In the genomic region with DNA sequence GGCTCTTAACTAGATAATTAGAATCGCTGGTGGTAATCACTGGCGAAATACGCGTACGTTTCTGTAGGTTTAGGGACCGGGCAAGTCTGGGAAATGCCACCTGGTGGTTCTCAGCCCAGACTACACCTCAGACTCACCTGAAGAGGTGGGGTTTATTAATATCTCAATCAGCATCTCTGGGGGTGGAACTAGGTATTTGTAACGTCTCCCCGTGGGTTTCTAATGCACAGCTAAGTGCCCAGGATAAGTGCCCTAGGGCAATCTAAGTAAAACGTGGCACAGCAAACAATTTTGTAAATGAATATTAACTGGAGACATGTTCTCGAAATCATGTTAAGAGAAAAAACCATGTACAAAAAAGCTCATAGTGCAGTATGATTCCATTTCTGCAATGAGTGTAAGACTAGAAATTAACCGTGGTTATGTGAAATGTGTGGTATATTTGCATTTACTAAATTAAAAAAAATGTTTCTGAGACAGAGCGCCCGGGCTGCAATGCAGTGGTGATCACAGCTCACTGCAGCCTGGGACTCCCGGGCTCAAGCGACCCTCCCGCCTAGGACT, we compare ENCODE assay signal across 8 cellular contexts. TPM values are rescaled to one million over a fixed set of nuclear protein-coding genes. Genes with fewer than 3 reads are reported as not detected.
DNase-seq lines count a peak whose midpoint lies in the region; ATAC-seq and TF ChIP-seq lines count a peak whose summit lies in the region.

No MANE protein-coding gene starts in this region.

- no peak overlapping the region for H3K56ac ChIP-seq in H9 (ENCODE audit: insufficient read length, low read depth, low read length)

- H3K14ac ChIP-seq in H9 (ENCODE audit: insufficient read depth, low read length): 0 out of 2 replicates have a peak overlapping the region, but pooled peaks have one; percentile 14

- H3K27me3 Mint-ChIP-seq in H9 (ENCODE audit: low read depth): no peaks in the 10 kb centered on the region
- H3K27me3 Mint-ChIP-seq in T-helper 2 cell treated with Interferon-gamma antibody and Interleukin-4, amounts not matched to agents 5 μg/mL and 100 μg/mL, for 36 hours (ENCODE audit: low read depth): no peaks in the 10 kb centered on the region
- H3K27me3 Mint-ChIP-seq in natural killer cell treated with Interleukin-12 subunit alpha and Interleukin-12 subunit beta and Interleukin-15 and Interleukin-18, amount 100 ng/mL, for 72 hours: no peaks in the 10 kb centered on the region

- no peak overlapping the region for H4K8ac ChIP-seq in H9 (replicated peaks; ENCODE audit: insufficient read length, low read depth, low read length)

- H2BK120ac ChIP-seq in H9 (ENCODE audit: low read depth, low read length, poor library complexity, severe bottlenecking): no peak overlapping the region

- DNase-seq in H9 (peak; percentile 64), LoVo (ENCODE audit: low spot score) (peak; percentile 75), epithelial cell of proximal tubule (ENCODE audit: low read depth) (no peak), mesenteric fat pad (ENCODE audit: low spot score) (no peak), H4 (ENCODE audit: low spot score) (no peak)
- DNase-seq in T-helper 2 cell treated with Interferon-gamma antibody and Interleukin-4, amounts not matched to agents 5 μg/mL and 100 μg/mL, for 36 hours (ENCODE audit: low spot score): no peak
- no peak for DNase-seq in natural killer cell treated with Interleukin-12 subunit alpha and Interleukin-12 subunit beta and Interleukin-15 and Interleukin-18, amount 100 ng/mL, for 72 hours (ENCODE audit: low spot score)

- peak overlapping the region; percentile 56 for H3K9ac ChIP-seq in H9 (ENCODE audit: extremely low read depth, insufficient read length, low read length)

- H2BK20ac ChIP-seq in H9 (ENCODE audit: low read depth, low read length, poor library complexity, severe bottlenecking): no peak overlapping the region

- no peak overlapping the region for H3K18ac ChIP-seq in H9 (ENCODE audit: insufficient read length, low read depth, low read length)

- no peak overlapping the region for H2AFZ ChIP-seq in H9 (ENCODE audit: low read length)

- H2BK12ac ChIP-seq in H9 (ENCODE audit: insufficient read length, low read depth, low read length): no peak overlapping the region

- peak overlapping the region; percentile 90 to 96 for H3K4me3 Mint-ChIP-seq in H9
- H3K4me3 Mint-ChIP-seq in T-helper 2 cell treated with Interferon-gamma antibody and Interleukin-4, amounts not matched to agents 5 μg/mL and 100 μg/mL, for 36 hours: peak overlapping the region; percentile 98
- peak overlapping the region; percentile 97 for H3K4me3 Mint-ChIP-seq in natural killer cell treated with Interleukin-12 subunit alpha and Interleukin-12 subunit beta and Interleukin-15 and Interleukin-18, amount 100 ng/mL, for 72 hours

- peak overlapping the region; percentile 48 for H3K27ac ChIP-seq in H9 (ENCODE audit: insufficient read length, low read depth, low read length)

- H3K9me3 Mint-ChIP-seq in H9: peaks cover 2% of the 10 kb centered on the region in 2 experiments; a peak in 3 of 5 replicates
- no peaks in the 10 kb centered on the region for H3K9me3 Mint-ChIP-seq in T-helper 2 cell treated with Interferon-gamma antibody and Interleukin-4, amounts not matched to agents 5 μg/mL and 100 μg/mL, for 36 hours
- no peaks in the 10 kb centered on the region for H3K9me3 Mint-ChIP-seq in natural killer cell treated with Interleukin-12 subunit alpha and Interleukin-12 subunit beta and Interleukin-15 and Interleukin-18, amount 100 ng/mL, for 72 hours

- peaks cover 11% of the 10 kb centered on the region for H3K23me2 ChIP-seq in H9 (ENCODE audit: insufficient read length, low read depth, low read length, poor library complexity, severe bottlenecking)

- no peaks in the 10 kb centered on the region for H4K20me1 ChIP-seq in H9 (ENCODE audit: control insufficient read depth, insufficient read depth, insufficient read length)

- H3K4me3 ChIP-seq in GM12875 (ENCODE audit: low read depth, low read length) (peak overlapping the region; percentile 45), epithelial cell of proximal tubule (ENCODE audit: low read depth, low read length) (peak overlapping the region; percentile 86)

- H4K5ac ChIP-seq in H9 (ENCODE audit: insufficient read length, low read depth, low read length): no peak overlapping the region

- TF ChIP-seq CTCF in GM12875 (IDR thresholded peaks at IDR 0.05; ENCODE audit: borderline replicate concordance, insufficient read depth, low read depth, low read length) (peak; percentile 25; the same call in 1 of the 2 replicates), H9 (conservative IDR thresholded peaks at IDR 0.05) (peak; percentile 73), epithelial cell of proximal tubule (conservative IDR thresholded peaks at IDR 0.05; ENCODE audit: low read depth, low read length) (peak; percentile 54)

- no peak overlapping the region for H3T11ph ChIP-seq in H9 (ENCODE audit: low read length)

- no peaks in the 10 kb centered on the region for H3K9me3 ChIP-seq in H9 (ENCODE audit: control insufficient read depth, low read depth, low read length)

- no peaks in the 10 kb centered on the region for H3K79me1 ChIP-seq in H9 (ENCODE audit: insufficient read depth, low read depth, low read length, poor library complexity, severe bottlenecking)

- no CpG with 5 or more reads among the region's 16 CpGs for WGBS in H9 (ENCODE audit: extremely low coverage, insufficient read length, low lambda C conversion rate)

- no peaks in the 10 kb centered on the region for H3K27me3 ChIP-seq in H9 (ENCODE audit: insufficient read depth, low read length)

- peaks cover 10 to 14% (median 11%) of the 10 kb centered on the region in 3 experiments for H3K36me3 Mint-ChIP-seq in H9 (ENCODE audit: insufficient read depth in 1 of 3, low read depth in 3 of 3)
- peaks cover 18% of the 10 kb centered on the region for H3K36me3 Mint-ChIP-seq in T-helper 2 cell treated with Interferon-gamma antibody and Interleukin-4, amounts not matched to agents 5 μg/mL and 100 μg/mL, for 36 hours (ENCODE audit: low read depth)
- H3K36me3 Mint-ChIP-seq in natural killer cell treated with Interleukin-12 subunit alpha and Interleukin-12 subunit beta and Interleukin-15 and Interleukin-18, amount 100 ng/mL, for 72 hours: peaks cover 5% of the 10 kb centered on the region

- peak overlapping the region; percentile 84 for H3K4me2 ChIP-seq in H9 (ENCODE audit: insufficient read depth, insufficient read length, low read length)

- H2BK15ac ChIP-seq in H9 (ENCODE audit: low read depth, low read length): no peak overlapping the region

- H3K79me2 ChIP-seq in H9 (ENCODE audit: insufficient read depth, low read length): peaks cover 14% of the 10 kb centered on the region; the same call in 1 of the 2 replicates

- H2AK5ac ChIP-seq in H9 (ENCODE audit: insufficient read length, low read length): no peak overlapping the region

- H4K91ac ChIP-seq in H9 (ENCODE audit: insufficient read length, low read depth, low read length): no peak overlapping the region

- peaks cover 35 to 46% of the 10 kb centered on the region in 2 experiments for H3K4me1 Mint-ChIP-seq in H9
- peaks cover 32% of the 10 kb centered on the region for H3K4me1 Mint-ChIP-seq in T-helper 2 cell treated with Interferon-gamma antibody and Interleukin-4, amounts not matched to agents 5 μg/mL and 100 μg/mL, for 36 hours (ENCODE audit: low read depth)
- peaks cover 25 to 33% of the 10 kb centered on the region in 2 donors for H3K4me1 Mint-ChIP-seq in natural killer cell treated with Interleukin-12 subunit alpha and Interleukin-12 subunit beta and Interleukin-15 and Interleukin-18, amount 100 ng/mL, for 72 hours (ENCODE audit: low read depth in 2 of 2)

- H3K4me1 ChIP-seq in H9 (ENCODE audit: insufficient read depth, low read length): peaks cover 5% of the 10 kb centered on the region

- H3K4ac ChIP-seq in H9 (ENCODE audit: low read depth, low read length): no peak overlapping the region

- peak; percentile 52 to 56 for ATAC-seq in natural killer cell treated with Interleukin-12 subunit alpha and Interleukin-12 subunit beta and Interleukin-15 and Interleukin-18, amount 100 ng/mL, for 72 hours

- peak overlapping the region; percentile 74 to 91 (median 91); a peak in 5 of 7 replicates for H3K27ac Mint-ChIP-seq in H9
- peak overlapping the region; percentile 94 for H3K27ac Mint-ChIP-seq in T-helper 2 cell treated with Interferon-gamma antibody and Interleukin-4, amounts not matched to agents 5 μg/mL and 100 μg/mL, for 36 hours
- H3K27ac Mint-ChIP-seq in natural killer cell treated with Interleukin-12 subunit alpha and Interleukin-12 subunit beta and Interleukin-15 and Interleukin-18, amount 100 ng/mL, for 72 hours: peak overlapping the region; percentile 94

- H3K23ac ChIP-seq in H9 (ENCODE audit: insufficient read length, low read depth, low read length): no peak overlapping the region

- no peak overlapping the region for H2BK5ac ChIP-seq in H9 (ENCODE audit: insufficient read length, low read length)

RNA-seq across cellular contexts. Expression of a gene that starts 0.8 kb away (rescaled TPM):
- total RNA-seq in H9 (2021) (46.8 and 50.6 TPM in 2 replicates), epithelial cell of proximal tubule (65.6 and 67.2 TPM in 2 replicates), mesenteric fat pad (28.7 TPM)
- total RNA-seq in natural killer cell treated with Interleukin-12 subunit alpha and Interleukin-12 subunit beta and Interleukin-15 and Interleukin-18, amount 100 ng/mL, for 72 hours: 10 to 100 TPM; 51.2 to 53.4 TPM
- total RNA-seq in H4 (2014; rRNA removed; shearing (Covaris generic)): 58.2 and 69.8 TPM in 2 replicates

RNA-seq across cellular contexts. Expression of a gene that starts 56.6 kb away (rescaled TPM):
- total RNA-seq in H9 (2021) (17.4 and 18.0 TPM in 2 replicates), epithelial cell of proximal tubule (39.9 and 45.0 TPM in 2 replicates), mesenteric fat pad (105 TPM)
- 100 to 1,000 TPM in 1 of 2 donors, 10 to 100 TPM in 1; 85.6 to 123 TPM for total RNA-seq in natural killer cell treated with Interleukin-12 subunit alpha and Interleukin-12 subunit beta and Interleukin-15 and Interleukin-18, amount 100 ng/mL, for 72 hours
- total RNA-seq in H4 (2014; rRNA removed; shearing (Covaris generic)): 8.4 and 9.0 TPM in 2 replicates

Comparison
In these comparisons a context has a peak if more than half of its experiments do, and no peak if none do; other contexts are left out.
1. DNase-seq: peak in H9 (single experiment) and LoVo (single experiment); none in T-helper 2 cell treated with Interferon-gamma antibody and Interleukin-4, amounts not matched to agents 5 μg/mL and 100 μg/mL, for 36 hours (single experiment), epithelial cell of proximal tubule (single experiment), natural killer cell treated with Interleukin-12 subunit alpha and Interleukin-12 subunit beta and Interleukin-15 and Interleukin-18, amount 100 ng/mL, for 72 hours (single experiment), mesenteric fat pad (single experiment) and H4 (single experiment).
2. Peak in every context shown above with its lines, with median percentiles within 50 percentile points of each other: CTCF ChIP-seq, H3K27ac Mint-ChIP-seq and H3K4me3 Mint-ChIP-seq.